11 cellular contexts compared by ENCODE assay signal in the genomic region with DNA sequence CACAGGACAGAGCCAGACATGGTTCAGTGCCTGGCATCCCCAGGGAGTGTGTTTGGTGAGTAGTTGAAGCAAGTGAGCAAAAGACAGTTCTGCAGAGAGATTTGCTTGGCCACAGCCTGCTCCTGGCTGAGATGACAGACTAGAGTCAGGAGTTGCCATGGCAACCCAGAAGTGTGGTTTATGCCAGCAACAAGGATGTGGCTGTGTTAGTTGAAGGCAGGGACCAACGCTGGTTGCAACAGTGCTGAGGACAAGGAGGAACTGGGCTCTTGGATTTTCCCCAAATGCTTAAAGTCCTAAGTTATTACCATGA. TPM values are rescaled to one million over a fixed set of nuclear protein-coding genes. Genes with fewer than 3 reads are reported as not detected.
DNase-seq lines count a peak whose midpoint lies in the region; ATAC-seq and TF ChIP-seq lines count a peak whose summit lies in the region.
"Had no signal": no experiment of that assay in that cellular context is flagged by ENCODE, and none has a peak within 500 bp of the region (broad histone marks: within the 10 kb centered on the region; RNA-seq: fewer than 3 reads in every experiment).

No MANE protein-coding gene starts in this region.

- H3K27ac ChIP-seq in PC-3 (ENCODE audit: low read length) = no peak overlapping the region
- H3K27ac ChIP-seq in coronary artery = peak overlapping the region; percentile 76 to 100
- H3K27ac ChIP-seq: PC-9, upper lobe of left lung had no signal

- no TSS peak for BruUV-seq in PC-3 (replicated peaks; lab: Mats Ljungman, UMichigan)

- H2AFZ ChIP-seq in PC-3 (ENCODE audit: low read length) = no peak overlapping the region
- H2AFZ ChIP-seq: PC-9 had no signal

- intact Hi-C loops in PC-3 (cut with micrococcal nuclease) = loop anchor here (10.0 kb wide), 1 partner anchor 777 kb away; a partner anchor contains a TSS

- peaks cover 13% of the 10 kb centered on the region for H3K79me2 ChIP-seq in PC-3 (ENCODE audit: low read length)

- no peak overlapping the region for H3K4me2 ChIP-seq in PC-3 (ENCODE audit: low read length)
- H3K4me2 ChIP-seq: PC-9 had no signal

- no peaks in the 10 kb centered on the region for H3K9me3 ChIP-seq in PC-3 (ENCODE audit: low read length)
- H3K9me3 ChIP-seq: upper lobe of left lung had no signal

- no peak for TF ChIP-seq CTCF in PC-3 (conservative IDR thresholded peaks at IDR 0.05; ENCODE audit: low read depth, low read length)
- no peak for TF ChIP-seq CTCF in coronary artery (IDR thresholded peaks at IDR 0.05)

- POLR2A ChIA-PET in PC-3 (lab: Charles Lee; ENCODE audit: unreplicated experiment) = no interaction called here

- H4K20me1 ChIP-seq in PC-3 (ENCODE audit: low read length) = no peaks in the 10 kb centered on the region

- ATAC-seq in PC-3 (no peak), HG03108 (IDR thresholded peaks at IDR 0.05; ENCODE audit: unreplicated experiment) (no peak)

- DNase-seq in NCI-H146 (lab: John Stamatoyannopoulos, UW) (peak; percentile 1), NCI-H146 treated with DMSO at 0.1 percent for 48 hours (lab: John Stamatoyannopoulos, UW; ENCODE audit: unreplicated experiment) (no peak), PC-3 (peak; percentile 25), coronary artery (ENCODE audit: low spot score) (peak; percentile 95), middle frontal gyrus (ENCODE audit: extremely low spot score, low spot score) (peak; percentile 80), NCI-H1436 treated with DMSO at 0.1 percent for 48 hours (lab: John Stamatoyannopoulos, UW) (no peak), HPDE6-E6E7 (ENCODE audit: extremely low spot score) (no peak)

- H3K36me3 ChIP-seq in PC-3 (ENCODE audit: low read depth, low read length) = no peaks in the 10 kb centered on the region
- H3K36me3 ChIP-seq: upper lobe of left lung had no signal

- H3K9ac ChIP-seq in PC-3 (ENCODE audit: low read length) = no peak overlapping the region

- H3K9me2 ChIP-seq in PC-3 (replicated peaks; ENCODE audit: low read length) = no peaks in the 10 kb centered on the region

- no peak overlapping the region for H3K4me3 ChIP-seq in PC-3 (ENCODE audit: low read length)
- no peak overlapping the region for H3K4me3 ChIP-seq in coronary artery
- H3K4me3 ChIP-seq: PC-9, upper lobe of left lung had no signal

- H3F3A ChIP-seq in PC-3 (ENCODE audit: low read length, unreplicated experiment) = no peaks in the 10 kb centered on the region

- CTCF ChIA-PET in PC-3 (lab: Charles Lee) = no interaction called here

- H3K4me1 ChIP-seq in PC-3 (ENCODE audit: insufficient read depth, low read length) = peaks cover 8% of the 10 kb centered on the region; the same call in 1 of the 2 replicates

- H3K27me3 ChIP-seq in PC-3 (ENCODE audit: low read length) = no peaks in the 10 kb centered on the region

RNA-seq across cellular contexts. Expression of a gene that starts 2.7 kb away (rescaled TPM):
- 0.66 TPM in 1 of 2 replicates, not detected in the other for total RNA-seq in PC-3 (2014; rRNA removed)
- total RNA-seq: B cell had no signal

Comparison
In these comparisons a context has a peak if more than half of its experiments do, and no peak if none do; other contexts are left out.
1. DNase-seq: peak in NCI-H146 (single experiment), PC-3 (single experiment), coronary artery (single experiment) and middle frontal gyrus (single experiment); none in NCI-H146 treated with DMSO at 0.1 percent for 48 hours (single experiment), NCI-H1436 treated with DMSO at 0.1 percent for 48 hours (single experiment) and HPDE6-E6E7 (single experiment).